8 cellular contexts compared by ENCODE assay signal in genomic region chr9:17134396-17134842, GRCh38. TPM values are rescaled to one million over a fixed set of nuclear protein-coding genes. Genes with fewer than 3 reads are reported as not detected.
DNase-seq lines count a peak whose midpoint lies in the region; ATAC-seq, FAIRE-seq and TF ChIP-seq lines count a peak whose summit lies in the region.

No MANE protein-coding gene starts in this region.

- peak overlapping the region; percentile 6 for H3K4me2 ChIP-seq in endothelial cell of umbilical vein (ENCODE audit: insufficient read depth, low read length)

- H3K9me1 ChIP-seq in endothelial cell of umbilical vein (replicated peaks; ENCODE audit: control insufficient read depth, extremely low read depth, insufficient read depth, low read length): no peaks in the 10 kb centered on the region

- peak overlapping the region; percentile 86 for H3K9ac ChIP-seq in endothelial cell of umbilical vein (replicated peaks; ENCODE audit: extremely low read depth, insufficient read depth, low read length)

- POLR2A ChIA-PET in endothelial cell of umbilical vein (lab: Charles Lee): no interaction called here

- H3K9me3 ChIP-seq in endothelial cell of umbilical vein (replicated peaks; ENCODE audit: control insufficient read depth, insufficient read depth, low read length): no peaks in the 10 kb centered on the region

- H3K27me3 Mint-ChIP-seq in natural killer cell (ENCODE audit: low read depth in 2 of 2): peaks cover 20 to 40% of the 10 kb centered on the region in 2 donors

- H3K4me1 ChIP-seq in endothelial cell of umbilical vein (ENCODE audit: control insufficient read depth, extremely low read depth, insufficient read depth, low read length): peaks cover 9% of the 10 kb centered on the region

- H3K4me1 Mint-ChIP-seq in natural killer cell: peaks cover 12 to 21% of the 10 kb centered on the region in 2 donors

- H3K27ac Mint-ChIP-seq in natural killer cell: peak overlapping the region in 1 of 2 donors; percentile 83

- peak overlapping the region; percentile 73 for H3K27ac ChIP-seq in endothelial cell of umbilical vein (ENCODE audit: insufficient read depth, low read depth, low read length)

- H3K9me3 Mint-ChIP-seq in natural killer cell: no peaks in the 10 kb centered on the region

- H3K4me3 ChIP-seq in GM08714 (ENCODE audit: low read length) (peak overlapping the region; percentile 79; the same call in 1 of the 2 replicates), endothelial cell of umbilical vein (replicated peaks in 1 of 3; ENCODE audit: insufficient read depth in 1 of 3, low read depth in 1 of 3, low read length in 3 of 3) (peak overlapping the region in 2 of 3 experiments; percentile 84 to 94)

- dilution Hi-C loops in endothelial cell of umbilical vein (cut with MboI; ENCODE audit: extremely low pct_ligation_motif_present, low sequenced_read_pairs): no loop called here

- peak overlapping the region; percentile 92 for H3K4me3 Mint-ChIP-seq in natural killer cell

- TF ChIP-seq POLR2A in endothelial cell of umbilical vein (IDR thresholded peaks at IDR 0.05; ENCODE audit: low read depth, low read length): no peak

- peak overlapping the region; percentile 92 for H2AFZ ChIP-seq in endothelial cell of umbilical vein (ENCODE audit: low read depth, low read length)

- no peaks in the 10 kb centered on the region for H3K36me3 ChIP-seq in endothelial cell of umbilical vein (ENCODE audit: control insufficient read depth in 2 of 2, extremely low read depth in 1 of 2, insufficient read depth in 2 of 2, low read length in 2 of 2)

- no peak for ATAC-seq in natural killer cell
- no peak for ATAC-seq in GM18520 (IDR thresholded peaks at IDR 0.05; ENCODE audit: unreplicated experiment)
- ATAC-seq in GM19397 (IDR thresholded peaks at IDR 0.05; ENCODE audit: unreplicated experiment): no peak
- ATAC-seq in GM19324 (IDR thresholded peaks at IDR 0.05; ENCODE audit: low FRiP score, unreplicated experiment): no peak
- ATAC-seq in HG03196 (IDR thresholded peaks at IDR 0.05; ENCODE audit: unreplicated experiment): no peak

- no peaks in the 10 kb centered on the region for H3K27me3 ChIP-seq in endothelial cell of umbilical vein (ENCODE audit: control insufficient read depth in 2 of 2, insufficient read depth in 2 of 2, low read length in 2 of 2)

- TF ChIP-seq CTCF in endothelial cell of umbilical vein (IDR thresholded peaks at IDR 0.05; ENCODE audit: extremely low read depth in 1 of 2, insufficient read depth in 1 of 2, low read depth in 1 of 2, low read length in 2 of 2) (no peak), natural killer cell (IDR thresholded peaks at IDR 0.05) (no peak)

- CTCF ChIA-PET in endothelial cell of umbilical vein (lab: Charles Lee): interaction anchor here (1.4 to 2.8 kb wide), 3 partner anchors 18 to 328 kb away, joined by 3 to 12 read pairs (median 4); no protein-coding TSS in a partner anchor

- intact Hi-C loops in endothelial cell of umbilical vein (cut with micrococcal nuclease) (no loop called here), natural killer cell (cut with micrococcal nuclease) (no loop called here)

- no peaks in the 10 kb centered on the region for H3K36me3 Mint-ChIP-seq in natural killer cell

- H4K20me1 ChIP-seq in endothelial cell of umbilical vein (replicated peaks; ENCODE audit: control insufficient read depth, extremely low read depth, insufficient read depth, low read length): no peaks in the 10 kb centered on the region

- TSS peak; percentile 59 for BruUV-seq in endothelial cell of umbilical vein (replicated peaks; lab: Mats Ljungman, UMichigan)

- FAIRE-seq in endothelial cell of umbilical vein (lab: Jason Lieb, UNC): peak; percentile 40

- H3K79me2 ChIP-seq in endothelial cell of umbilical vein (ENCODE audit: control insufficient read depth, insufficient read depth, low read length): peaks cover 22% of the 10 kb centered on the region

- DNase-seq in NCI-H69 (lab: John Stamatoyannopoulos, UW) (peak; percentile 69), endothelial cell of umbilical vein (ENCODE audit: low read depth, low spot score) (no peak), natural killer cell (no peak)

TF ChIP-seq in endothelial cell of umbilical vein, 7 proteins besides CTCF, POLR2A, EP300 and RAD21:
- TF ChIP-seq GATA2 (IDR thresholded peaks at IDR 0.05; ENCODE audit: insufficient read depth, insufficient read length, low read depth, low read length): no peak
- no peak for TF ChIP-seq MAX (IDR thresholded peaks at IDR 0.05; ENCODE audit: insufficient read depth, insufficient read length)
- TF ChIP-seq FOS (IDR thresholded peaks at IDR 0.05; ENCODE audit: borderline replicate concordance, insufficient read depth, low read length): no peak
- no peak for TF ChIP-seq POLR2AphosphoS5 (IDR thresholded peaks at IDR 0.05; ENCODE audit: insufficient read depth, low read depth, low read length)
- TF ChIP-seq MYC (IDR thresholded peaks at IDR 0.05; ENCODE audit: low read depth, low read length): no peak
- no peak for TF ChIP-seq EZH2 (IDR thresholded peaks at IDR 0.05; ENCODE audit: borderline replicate concordance, low read depth, low read length, severe bottlenecking)
- TF ChIP-seq JUN (IDR thresholded peaks at IDR 0.05; ENCODE audit: borderline replicate concordance, insufficient read depth, insufficient read length, low read depth): no peak

RNA-seq across cellular contexts. Expression of gene CNTLN, which starts 0.4 kb away (rescaled TPM):
- 11.1 and 15.8 TPM in 2 replicates for total RNA-seq in endothelial cell of umbilical vein
- 2.8 and 3.5 TPM in 2 replicates for polyA plus RNA-seq in endothelial cell of umbilical vein
- polyA plus RNA-seq in endothelial cell of umbilical vein (2011; cell fraction: cytosol; rRNA removed): 3.0 and 3.2 TPM in 2 replicates
- 9.2 and 11.3 TPM in 2 replicates for polyA plus RNA-seq in endothelial cell of umbilical vein (2011; cell fraction: nucleus; rRNA removed)
- 6.1 and 8.8 TPM in 2 replicates for polyA plus RNA-seq in endothelial cell of umbilical vein (2012)
- 6.7 and 7.5 TPM in 2 replicates for polyA minus RNA-seq in endothelial cell of umbilical vein
- 4.8 TPM for polyA minus RNA-seq in endothelial cell of umbilical vein (2011; cell fraction: cytosol; rRNA and poly(A)+ RNA removed)
- polyA minus RNA-seq in endothelial cell of umbilical vein (2011; cell fraction: nucleus; rRNA and poly(A)+ RNA removed): 41.5 and 46.1 TPM in 2 replicates
- total RNA-seq in natural killer cell: 1 to 10 TPM in 1 of 3 donors, under 1 TPM in 2; 0.32 to 1.6 (median 0.63) TPM
